ENCODE assay signal across 14 cellular contexts in the genomic region with DNA sequence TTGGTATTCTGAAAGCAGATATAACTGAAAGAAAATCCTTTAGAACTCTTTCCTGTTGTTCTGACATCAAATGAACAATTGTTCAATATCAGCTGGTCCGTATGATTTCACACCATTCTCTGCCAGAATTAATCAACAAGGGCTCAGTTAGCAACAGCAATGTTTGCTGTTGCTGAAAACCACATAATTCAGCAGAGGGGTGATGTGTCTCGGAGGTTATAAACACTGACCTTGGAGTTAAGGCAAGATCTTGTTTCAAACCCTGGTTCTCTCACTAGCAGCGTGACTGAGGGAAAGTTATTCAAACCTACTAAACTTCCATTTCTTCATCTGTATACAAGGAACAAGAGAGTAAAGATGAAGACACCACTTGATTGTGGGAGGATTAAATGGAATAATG. TPM values are rescaled to one million over a fixed set of nuclear protein-coding genes. Genes with fewer than 3 reads are reported as not detected.
DNase-seq lines count a peak whose midpoint lies in the region; ATAC-seq, FAIRE-seq and TF ChIP-seq lines count a peak whose summit lies in the region.
"Not testable (repeated sequence)": the region's sequence is repeated elsewhere in the genome, so short reads cannot be mapped to it uniquely, and the experiment has no call there.
"Had no signal": no experiment of that assay in that cellular context is flagged by ENCODE, and none has a peak within 500 bp of the region (broad histone marks: within the 10 kb centered on the region; RNA-seq: fewer than 3 reads in every experiment).

No MANE protein-coding gene starts in this region.

- H3K27me3 ChIP-seq in dorsolateral prefrontal cortex; layer of hippocampus (ENCODE audit: control insufficient read depth, insufficient read depth, low read length): not testable (repeated sequence)

- peak; percentile 98 for FAIRE-seq in A549 (lab: Jason Lieb, UNC)
- peak; percentile 35 for FAIRE-seq in urothelium cell line (lab: Jason Lieb, UNC)

- H3K9me3 ChIP-seq in A549, result not testable (repeated sequence)

- not testable (repeated sequence) for H3K27ac ChIP-seq in A549
- H3K27ac ChIP-seq in angular gyrus (ENCODE audit: low read depth, low read length) (peak overlapping the region; percentile 84), dorsolateral prefrontal cortex (peak overlapping the region in 58 of 59 donors; percentile 62 to 99 (median 92)), layer of hippocampus (ENCODE audit: low read depth, low read length) (peak overlapping the region; percentile 79), substantia nigra (ENCODE audit: low read depth, low read length, poor library complexity, severe bottlenecking) (peak overlapping the region; percentile 88)

- H3K4me1 ChIP-seq in A549, result not testable (repeated sequence)

- not testable (repeated sequence) for TF ChIP-seq RAD21 in A549 (conservative IDR thresholded peaks at IDR 0.05 in 1 of 2, IDR thresholded peaks at IDR 0.05 in 1 of 2)

- not testable (repeated sequence) for TF ChIP-seq CTCF in A549 (IDR thresholded peaks at IDR 0.05); dorsolateral prefrontal cortex (IDR thresholded peaks at IDR 0.05 in 54 of 56, conservative IDR thresholded peaks at IDR 0.05 in 2 of 56; ENCODE audit: low read depth in 1 of 56, partially characterized antibody in 56 of 56)

- intact Hi-C loops in dorsolateral prefrontal cortex (cut with DNase I), result not testable (repeated sequence)

- TF ChIP-seq POLR2A in A549 (IDR thresholded peaks at IDR 0.05; ENCODE audit: low read length), result not testable (repeated sequence)

- DNase-seq in A549 (ENCODE audit: low read depth in 1 of 2, low spot score in 1 of 2); dorsolateral prefrontal cortex; urothelium cell line (ENCODE audit: low spot score): not testable (repeated sequence)
- peak; percentile 21 for DNase-seq in DMS53 (lab: John Stamatoyannopoulos, UW)
- peak; percentile 68 for DNase-seq in midbrain (lab: John Stamatoyannopoulos, UW)
- peak in 5 of 49 donors; percentile 4 to 59 (median 21) for DNase-seq in substantia nigra (lab: John Stamatoyannopoulos, UW)

- CTCF ChIA-PET in A549 (lab: Yijun Ruan, JAX), result not testable (repeated sequence)

- not testable (repeated sequence) for H3K4me3 ChIP-seq in A549
- peak overlapping the region in 3 of 59 donors; percentile 0 to 45 (median 16) for H3K4me3 ChIP-seq in dorsolateral prefrontal cortex

- TF ChIP-seq EP300 in A549 (IDR thresholded peaks at IDR 0.05), result not testable (repeated sequence)

- 13% methylated on average over 3 of the region's 3 CpGs for WGBS in A549 (ENCODE audit: missing lambda C conversion rate)

- not testable (repeated sequence) for ATAC-seq in A549

- POLR2A ChIA-PET in A549 (lab: Yijun Ruan, JAX), result not testable (repeated sequence)

- H3K4me2 ChIP-seq in A549, result not testable (repeated sequence)

RNA-seq across cellular contexts. Expression of a gene that starts 36.8 kb away (rescaled TPM):
- 0.14 and 0.21 TPM in 2 replicates for polyA plus RNA-seq in A549 (2011; rRNA removed)
- polyA plus RNA-seq in A549 (2012; cell fraction: cytosol; rRNA removed), result 0.08 TPM in 1 of 2 replicates, not detected in the other
- polyA plus RNA-seq in A549 (2012; cell fraction: nucleus; rRNA removed), result 0.10 TPM in 1 of 2 replicates, not detected in the other
- not detected in 3 replicates for polyA plus RNA-seq in A549 (2017; fragmentation: RNase III; extraction: RNeasy Plus Mini Kit Qiagen cat#74134 plus additional on column Dnase treatment)
- not detected in 2 replicates for polyA minus RNA-seq in A549 (2011; rRNA and poly(A)+ RNA removed)
- 100 to 1,000 TPM in 10 of 120 experiments, 10 to 100 TPM in 102, 1 to 10 TPM in 8; 3.5 to 197 (median 44.0) TPM for total RNA-seq in dorsolateral prefrontal cortex
- total RNA-seq: A172; CD4-positive, alpha-beta memory T cell; GM23248; H7 had no signal
- polyA plus RNA-seq: AG04450; CD4-positive, alpha-beta memory T cell; GM23248; H1 had no signal
